In the genomic region with DNA sequence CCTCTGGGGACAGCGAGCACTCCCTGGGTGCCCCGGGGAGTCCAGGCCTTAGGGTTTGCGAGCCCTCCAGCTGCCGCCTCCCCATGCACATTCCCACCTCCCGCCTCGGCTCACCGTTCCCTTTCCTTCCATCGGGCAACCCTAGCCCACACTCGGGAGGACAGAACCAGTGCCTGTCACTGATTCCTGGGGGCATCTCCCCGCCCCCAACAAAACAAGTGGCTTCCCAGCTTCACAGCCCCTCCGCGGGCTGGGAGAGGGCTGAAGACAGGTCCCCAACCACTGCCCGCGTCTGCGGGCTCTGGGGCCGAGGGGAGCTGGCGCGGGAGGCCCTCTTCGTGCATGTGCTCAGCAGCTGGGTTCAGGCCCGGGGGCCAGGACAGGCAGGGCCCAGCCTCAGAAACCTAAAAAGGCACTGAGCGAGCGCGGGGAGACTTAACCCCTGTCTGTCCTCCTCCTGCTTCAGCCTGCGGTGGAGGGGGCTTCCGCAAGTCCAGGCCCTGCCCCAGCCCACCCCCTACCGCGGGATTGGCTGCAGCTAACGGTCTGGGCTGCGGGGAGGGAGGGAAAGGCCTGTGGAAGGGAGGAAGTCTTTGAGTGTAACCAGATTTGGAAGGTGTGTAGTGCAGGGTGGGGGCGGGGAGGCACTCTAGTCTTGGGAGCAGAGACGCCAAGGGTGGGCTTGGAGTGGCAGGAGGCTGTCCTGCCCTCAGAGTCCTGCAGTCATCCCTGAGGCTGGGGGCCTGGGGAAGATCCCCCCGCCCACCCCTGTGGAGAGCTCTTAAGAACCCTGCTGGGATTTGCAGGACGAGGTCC, we compare ENCODE assay signal across 8 cellular contexts. TPM values are rescaled to one million over a fixed set of nuclear protein-coding genes. Genes with fewer than 3 reads are reported as not detected.
A peak's percentile ranks its signal among the peaks of the same experiment; 100 is the strongest.
DNase-seq lines count a peak whose midpoint lies in the region; TF ChIP-seq lines count a peak whose summit lies in the region.

No MANE protein-coding gene starts in this region.

- H3K9me3 Mint-ChIP-seq in chondrocyte (ENCODE audit: low read depth): no peaks in the 10 kb centered on the region

- H3K4me1 Mint-ChIP-seq in chondrocyte (ENCODE audit: low read depth): peaks cover 73% of the 10 kb centered on the region

- DNase-seq in LHCN-M2 (ENCODE audit: low read depth) (peak; percentile 91), chondrocyte (ENCODE audit: low spot score) (peak; percentile 86), lung microvascular endothelial cell (ENCODE audit: low read depth in 2 of 2) (peak; percentile 51 to 76), uterus (peak; percentile 69 to 78), NCI-H1417 treated with DMSO at 0.1 percent for 48 hours (lab: John Stamatoyannopoulos, UW) (no peak), COR-L47 (lab: John Stamatoyannopoulos, UW) (no peak)
- no peak for DNase-seq in stimulated activated CD4-positive, alpha-beta T cell treated with anti-CD3 and anti-CD28 coated beads, Interleukin-4, amount 100 ng/mL, for 4 hours

- H3K9ac ChIP-seq in BLaER1 treated with 17β-estradiol and CSF1 and Interleukin-3, amounts not matched to agents 10 nM and 100 nM: peak overlapping the region in 6 of 11 experiments; percentile 12 to 61 (median 39); a peak in 7 of 22 replicates

- H3K36me3 Mint-ChIP-seq in chondrocyte (ENCODE audit: low read depth): no peaks in the 10 kb centered on the region

- no peaks in the 10 kb centered on the region for H3K27me3 Mint-ChIP-seq in chondrocyte (ENCODE audit: low read depth)

- TF ChIP-seq POLR2A in uterus (IDR thresholded peaks at IDR 0.05): peak in 1 of 2 donors; percentile 39

- H4K20me1 ChIP-seq in BLaER1 treated with 17β-estradiol and CSF1 and Interleukin-3, amounts not matched to agents 10 nM and 100 nM: peaks cover 0 to 17% (median 0%) of the 10 kb centered on the region in 11 experiments; a peak in 4 of 22 replicates

- TF ChIP-seq CTCF in chondrocyte (IDR thresholded peaks at IDR 0.05) (no peak), uterus (IDR thresholded peaks at IDR 0.05) (no peak)

- H3K4me3 Mint-ChIP-seq in chondrocyte (ENCODE audit: unreplicated experiment): peak overlapping the region; percentile 89

- intact Hi-C loops in uterus (cut with DNase I; ENCODE audit: low total_unique reads): no loop called here

- H3K27ac ChIP-seq in BLaER1 treated with 17β-estradiol and CSF1 and Interleukin-3, amounts not matched to agents 10 nM and 100 nM: peak overlapping the region in 4 of 11 experiments; percentile 2 to 34 (median 9); a peak in 2 of 22 replicates
- peak overlapping the region; percentile 92 to 94 for H3K27ac ChIP-seq in uterus

- H3K9me3 ChIP-seq in BLaER1 treated with 17β-estradiol and CSF1 and Interleukin-3, amounts not matched to agents 10 nM and 100 nM (replicated peaks in 1 of 11): no peaks in the 10 kb centered on the region
- no peaks in the 10 kb centered on the region for H3K9me3 ChIP-seq in uterus

- H3K27ac Mint-ChIP-seq in chondrocyte (ENCODE audit: unreplicated experiment): peak overlapping the region; percentile 75

- no peaks in the 10 kb centered on the region for H3K36me3 ChIP-seq in BLaER1 treated with 17β-estradiol and CSF1 and Interleukin-3, amounts not matched to agents 10 nM and 100 nM
- no peaks in the 10 kb centered on the region for H3K36me3 ChIP-seq in uterus

- peak overlapping the region; percentile 80 to 94 (median 87) for H3K4me2 ChIP-seq in BLaER1 treated with 17β-estradiol and CSF1 and Interleukin-3, amounts not matched to agents 10 nM and 100 nM

- peak overlapping the region in 5 of 10 experiments; percentile 10 to 52 (median 38); a peak in 9 of 20 replicates for H3K4me3 ChIP-seq in BLaER1 treated with 17β-estradiol and CSF1 and Interleukin-3, amounts not matched to agents 10 nM and 100 nM
- peak overlapping the region; percentile 57 to 70 for H3K4me3 ChIP-seq in uterus

- H3K4me1 ChIP-seq in BLaER1 treated with 17β-estradiol and CSF1 and Interleukin-3, amounts not matched to agents 10 nM and 100 nM: peaks cover 38 to 48% (median 41%) of the 10 kb centered on the region in 10 experiments
- peaks cover 4 to 9% of the 10 kb centered on the region in 2 donors for H3K4me1 ChIP-seq in uterus

- H3K27me3 ChIP-seq in BLaER1 treated with 17β-estradiol and CSF1 and Interleukin-3, amounts not matched to agents 10 nM and 100 nM: peaks cover 28 to 49% (median 37%) of the 10 kb centered on the region in 11 experiments
- no peaks in the 10 kb centered on the region for H3K27me3 ChIP-seq in uterus

RNA-seq across cellular contexts. Expression of a gene that starts 1.2 kb away (rescaled TPM):
- total RNA-seq in LHCN-M2 (2014; rRNA removed) (215 and 254 TPM in 2 replicates), chondrocyte (72.3 to 119 TPM (median 118 TPM) in 3 replicates), lung microvascular endothelial cell (122 and 131 TPM in 2 replicates), uterus (100 to 1,000 TPM in 2 of 4 donors, 10 to 100 TPM in 2; 16.5 to 126 (median 105) TPM)
- polyA plus RNA-seq in LHCN-M2 (2012): 311 TPM

RNA-seq across cellular contexts. Expression of a gene that starts 31.3 kb away (rescaled TPM):
- 211 and 226 TPM in 2 replicates for total RNA-seq in LHCN-M2 (2014; rRNA removed)
- 591 TPM for polyA plus RNA-seq in LHCN-M2 (2012)
- 139 to 162 TPM (median 154 TPM) in 3 replicates for total RNA-seq in chondrocyte
- 86.5 and 97.6 TPM in 2 replicates for total RNA-seq in lung microvascular endothelial cell
- total RNA-seq in uterus: 100 to 1,000 TPM in 1 of 4 donors, 10 to 100 TPM in 3; 31.2 to 137 (median 61.3) TPM

RNA-seq across cellular contexts. Expression of a gene that starts 39.6 kb away (rescaled TPM):
- 3.2 and 5.3 TPM in 2 replicates for total RNA-seq in LHCN-M2 (2014; rRNA removed)
- 3.9 TPM for polyA plus RNA-seq in LHCN-M2 (2012)
- total RNA-seq in chondrocyte: 7.6 to 8.8 TPM (median 8.5 TPM) in 3 replicates
- 0.99 and 1.1 TPM in 2 replicates for total RNA-seq in lung microvascular endothelial cell
- total RNA-seq in uterus: 10 to 100 TPM; 11.5 to 26.4 (median 14.8) TPM

RNA-seq across cellular contexts. Expression of a gene that starts 55.8 kb away (rescaled TPM):
- total RNA-seq in LHCN-M2 (2014; rRNA removed) (1.7 and 2.1 TPM in 2 replicates), chondrocyte (not detected in 3 replicates), lung microvascular endothelial cell (not detected in 2 replicates), uterus (not detected)
- 3.5 TPM for polyA plus RNA-seq in LHCN-M2 (2012)

Comparison
In these comparisons a context has a peak if more than half of its experiments do, and no peak if none do; other contexts are left out.
1. DNase-seq: peak in LHCN-M2 (single experiment), chondrocyte (single experiment), lung microvascular endothelial cell (2 of 2) and uterus (2 of 2); none in stimulated activated CD4-positive, alpha-beta T cell treated with anti-CD3 and anti-CD28 coated beads, Interleukin-4, amount 100 ng/mL, for 4 hours (0 of 2), NCI-H1417 treated with DMSO at 0.1 percent for 48 hours (single experiment) and COR-L47 (single experiment).